ENCODE assay signal across 14 cellular contexts in genomic region chr4:69831270-69831627, GRCh38. TPM values are rescaled to one million over a fixed set of nuclear protein-coding genes. Genes with fewer than 3 reads are reported as not detected.
DNase-seq lines count a peak whose midpoint lies in the region; ATAC-seq and TF ChIP-seq lines count a peak whose summit lies in the region.
"Had no signal": no experiment of that assay in that cellular context is flagged by ENCODE, and none has a peak within 500 bp of the region (broad histone marks: within the 10 kb centered on the region; RNA-seq: fewer than 3 reads in every experiment).

No MANE protein-coding gene starts in this region.

- BruUV-seq in mammary epithelial cell (replicated peaks; lab: Mats Ljungman, UMichigan): no TSS peak

- H3K27ac ChIP-seq in mammary epithelial cell (ENCODE audit: insufficient read depth, low read depth, low read length) (no peak overlapping the region), breast epithelium (peak overlapping the region in 1 of 2 donors; percentile 15)
- H3K27ac ChIP-seq: adrenal gland, esophagus muscularis mucosa, PC-9 had no signal

- no peak overlapping the region for H3K27ac Mint-ChIP-seq in activated naive CD8-positive, alpha-beta T cell treated with anti-CD3 and anti-CD28 coated beads, Interleukin-2, amount 50 U/mL, for 24 hours
- peak overlapping the region in 2 of 6 donors; percentile 94 for H3K27ac Mint-ChIP-seq in naive B cell
- H3K27ac Mint-ChIP-seq: activated CD4-positive, alpha-beta memory T cell treated with anti-CD3 and anti-CD28 coated beads, Interleukin-2, amount 10 ng/mL, durations not matched to agents 7 days and 5 days had no signal

- H3K27me3 ChIP-seq in mammary epithelial cell (ENCODE audit: insufficient read depth, low read length) (no peaks in the 10 kb centered on the region), breast epithelium (no peaks in the 10 kb centered on the region)
- H3K27me3 ChIP-seq: adrenal gland, esophagus muscularis mucosa had no signal

- no peak overlapping the region for H3K4me2 ChIP-seq in mammary epithelial cell (ENCODE audit: insufficient read depth, low read depth, low read length)
- H3K4me2 ChIP-seq: PC-9 had no signal

- H3K79me2 ChIP-seq in mammary epithelial cell (ENCODE audit: insufficient read depth, low read length): no peaks in the 10 kb centered on the region

- TF ChIP-seq POLR2A in breast epithelium (IDR thresholded peaks at IDR 0.05): no peak

- in situ Hi-C loops in mammary epithelial cell (cut with MboI; ENCODE audit: low sequenced_read_pairs in 2 of 2): no loop called here

- no peaks in the 10 kb centered on the region for H3K36me3 Mint-ChIP-seq in activated naive CD8-positive, alpha-beta T cell treated with anti-CD3 and anti-CD28 coated beads, Interleukin-2, amount 50 U/mL, for 24 hours (ENCODE audit: low read depth)
- no peaks in the 10 kb centered on the region for H3K36me3 Mint-ChIP-seq in naive B cell

- intact Hi-C loops in mammary epithelial cell (cut with micrococcal nuclease) (loop anchor here (2.0 kb wide), 1 partner anchor 50 kb away; no protein-coding TSS in a partner anchor), breast epithelium (cut with DNase I; ENCODE audit: low total_unique reads) (no loop called here), mucosa of descending colon (cut with DNase I, micrococcal nuclease) (no loop called here)

- peak overlapping the region; percentile 70 for H3K4me3 Mint-ChIP-seq in activated naive CD8-positive, alpha-beta T cell treated with anti-CD3 and anti-CD28 coated beads, Interleukin-2, amount 50 U/mL, for 24 hours
- peak overlapping the region; percentile 64 to 93 (median 90) for H3K4me3 Mint-ChIP-seq in naive B cell

- H3K4me1 ChIP-seq in mammary epithelial cell (ENCODE audit: insufficient read depth, low read length) (peaks cover 4% of the 10 kb centered on the region), breast epithelium (peaks cover 0 to 2% of the 10 kb centered on the region in 2 donors), mucosa of descending colon (ENCODE audit: low read depth) (peaks cover 13% of the 10 kb centered on the region)
- H3K4me1 ChIP-seq: adrenal gland had no signal

- CTCF ChIA-PET in mammary epithelial cell (lab: Charles Lee; ENCODE audit: low non-redundant PET): no interaction called here

- no peak for ATAC-seq in activated naive CD8-positive, alpha-beta T cell treated with anti-CD3 and anti-CD28 coated beads, Interleukin-2, amount 50 U/mL, for 24 hours
- no peak for ATAC-seq in naive B cell (ENCODE audit: low read depth in 2 of 2)
- ATAC-seq in GM19452 (IDR thresholded peaks at IDR 0.05; ENCODE audit: unreplicated experiment): no peak
- ATAC-seq in mucosa of descending colon: no peak

- no peaks in the 10 kb centered on the region for H3K9me3 Mint-ChIP-seq in activated naive CD8-positive, alpha-beta T cell treated with anti-CD3 and anti-CD28 coated beads, Interleukin-2, amount 50 U/mL, for 24 hours
- no peaks in the 10 kb centered on the region for H3K9me3 Mint-ChIP-seq in naive B cell
- H3K9me3 Mint-ChIP-seq: activated CD4-positive, alpha-beta memory T cell treated with anti-CD3 and anti-CD28 coated beads, Interleukin-2, amount 10 ng/mL, durations not matched to agents 7 days and 5 days had no signal

- 96% methylated on average over 3 of the region's 5 CpGs for WGBS in mammary epithelial cell (ENCODE audit: low coverage, missing lambda C conversion rate)

- dilution Hi-C loops in mammary epithelial cell (cut with HindIII; ENCODE audit: low sequenced_read_pairs): no loop called here

- no peak for TF ChIP-seq CTCF in mammary epithelial cell (conservative IDR thresholded peaks at IDR 0.05 in 1 of 2, IDR thresholded peaks at IDR 0.05 in 1 of 2; ENCODE audit: extremely low read depth in 1 of 2, insufficient read depth in 1 of 2, low read depth in 1 of 2, low read length in 2 of 2)
- TF ChIP-seq CTCF in breast epithelium (IDR thresholded peaks at IDR 0.05): no peak
- TF ChIP-seq CTCF in mucosa of descending colon (IDR thresholded peaks at IDR 0.05): no peak

- H3K27me3 Mint-ChIP-seq in activated naive CD8-positive, alpha-beta T cell treated with anti-CD3 and anti-CD28 coated beads, Interleukin-2, amount 50 U/mL, for 24 hours: no peaks in the 10 kb centered on the region
- H3K27me3 Mint-ChIP-seq in naive B cell: no peaks in the 10 kb centered on the region
- H3K27me3 Mint-ChIP-seq: activated CD4-positive, alpha-beta memory T cell treated with anti-CD3 and anti-CD28 coated beads, Interleukin-2, amount 10 ng/mL, durations not matched to agents 7 days and 5 days had no signal

- H3K36me3 ChIP-seq in mammary epithelial cell (ENCODE audit: insufficient read depth, low read length) (no peaks in the 10 kb centered on the region), breast epithelium (no peaks in the 10 kb centered on the region), mucosa of descending colon (ENCODE audit: low read depth) (no peaks in the 10 kb centered on the region)
- H3K36me3 ChIP-seq: adrenal gland, esophagus muscularis mucosa had no signal

- DNase-seq in mammary epithelial cell (no peak), breast epithelium (ENCODE audit: low spot score in 2 of 2) (no peak), naive B cell (no peak), cerebellar cortex (ENCODE audit: low spot score) (no peak), mucosa of descending colon (no peak)
- DNase-seq in activated naive CD8-positive, alpha-beta T cell treated with anti-CD3 and anti-CD28 coated beads, Interleukin-2, amount 50 U/mL, for 24 hours: no peak
- DNase-seq in stimulated activated CD4-positive, alpha-beta T cell treated with anti-CD3 and anti-CD28 coated beads, Interleukin-12 subunit alpha, Interleukin-12 subunit beta, amount 100 ng/mL, for 4 hours: no peak
- DNase-seq: activated CD4-positive, alpha-beta memory T cell treated with anti-CD3 and anti-CD28 coated beads, Interleukin-2, amount 10 ng/mL, durations not matched to agents 7 days and 5 days; IMR-90 had no signal

- no peaks in the 10 kb centered on the region for H4K20me1 ChIP-seq in mammary epithelial cell (ENCODE audit: insufficient read depth, low read length)

- H3K9me3 ChIP-seq in mammary epithelial cell (replicated peaks; ENCODE audit: insufficient read depth, low read length) (no peaks in the 10 kb centered on the region), breast epithelium (no peaks in the 10 kb centered on the region), mucosa of descending colon (no peaks in the 10 kb centered on the region)
- H3K9me3 ChIP-seq: adrenal gland, esophagus muscularis mucosa had no signal

- H3K9ac ChIP-seq in mammary epithelial cell (ENCODE audit: insufficient read depth, low read length): no peak overlapping the region

- peak overlapping the region; percentile 36 for H2AFZ ChIP-seq in mammary epithelial cell (ENCODE audit: low read depth, low read length)
- H2AFZ ChIP-seq: PC-9 had no signal

- H3K4me1 Mint-ChIP-seq in activated naive CD8-positive, alpha-beta T cell treated with anti-CD3 and anti-CD28 coated beads, Interleukin-2, amount 50 U/mL, for 24 hours: peaks cover 6% of the 10 kb centered on the region
- peaks cover 6 to 21% (median 15%) of the 10 kb centered on the region in 3 donors for H3K4me1 Mint-ChIP-seq in naive B cell

- H3K4me3 ChIP-seq in mammary epithelial cell (replicated peaks in 1 of 3; ENCODE audit: insufficient read depth in 1 of 3, low read depth in 2 of 3, low read length in 3 of 3) (no peak overlapping the region), breast epithelium (no peak overlapping the region), mucosa of descending colon (no peak overlapping the region)
- H3K4me3 ChIP-seq: adrenal gland, esophagus muscularis mucosa, PC-9 had no signal

RNA-seq across cellular contexts. Expression of gene SULT1E1, which starts 28.7 kb away (rescaled TPM):
- total RNA-seq in mammary epithelial cell (10 to 100 TPM in 1 of 2 donors, 1 to 10 TPM in 1; 4.8 to 18.2 TPM), breast epithelium (under 1 TPM in 2 of 3 donors, not detected in 1; 0.59 to 0.66 TPM), mucosa of descending colon (under 1 TPM in 1 of 3 donors, not detected in 2; 0.26 TPM)
- polyA plus RNA-seq in mammary epithelial cell (2.0 TPM), naive B cell (ENCODE audit: low read depth in 6 of 6) (not detected)
- 1.4 TPM for polyA minus RNA-seq in mammary epithelial cell
- total RNA-seq: activated CD4-positive, alpha-beta memory T cell treated with anti-CD3 and anti-CD28 coated beads, Interleukin-2, amount 10 ng/mL, durations not matched to agents 7 days and 5 days; esophagus muscularis mucosa; IMR-90; omental fat pad; PC-9 had no signal
- polyA plus RNA-seq: IMR-90 had no signal
